In genomic region chr21:46393451-46393940, GRCh38 we compare ENCODE assay signal across 1 cellular context.
TF ChIP-seq lines count a peak whose summit lies in the region.

No MANE protein-coding gene starts in this region.

TF ChIP-seq in HepG2, 621 proteins besides CTCF, POLR2A, EP300 and RAD21 (continued from another document):
- TF ChIP-seq PAXIP1 (CRISPR knock-in tag; conservative IDR thresholded peaks at IDR 0.05) (no peak), ZBTB33 (CRISPR knock-in tag; IDR thresholded peaks at IDR 0.05) (peak; percentile 35; the same call in 1 of the 2 replicates), ZBTB8A (CRISPR knock-in tag; IDR thresholded peaks at IDR 0.05; ENCODE audit: borderline replicate concordance, low read depth) (no peak), ZNF280B (CRISPR knock-in tag; IDR thresholded peaks at IDR 0.05; ENCODE audit: borderline replicate concordance) (no peak), GTF3A (CRISPR knock-in tag; conservative IDR thresholded peaks at IDR 0.05) (no peak), AGO1 (IDR thresholded peaks at IDR 0.05; ENCODE audit: low read depth, low read length, poor library complexity, severe bottlenecking) (peak; percentile 29)
- TF ChIP-seq, protein P1, sequence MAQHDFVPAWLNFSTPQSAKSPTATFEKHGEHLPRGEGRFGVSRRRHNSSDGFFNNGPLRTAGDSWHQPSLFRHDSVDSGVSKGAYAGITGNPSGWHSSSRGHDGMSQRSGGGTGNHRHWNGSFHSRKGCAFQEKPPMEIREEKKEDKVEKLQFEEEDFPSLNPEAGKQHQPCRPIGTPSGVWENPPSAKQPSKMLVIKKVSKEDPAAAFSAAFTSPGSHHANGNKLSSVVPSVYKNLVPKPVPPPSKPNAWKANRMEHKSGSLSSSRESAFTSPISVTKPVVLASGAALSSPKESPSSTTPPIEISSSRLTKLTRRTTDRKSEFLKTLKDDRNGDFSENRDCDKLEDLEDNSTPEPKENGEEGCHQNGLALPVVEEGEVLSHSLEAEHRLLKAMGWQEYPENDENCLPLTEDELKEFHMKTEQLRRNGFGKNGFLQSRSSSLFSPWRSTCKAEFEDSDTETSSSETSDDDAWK (CRISPR knock-in tag; IDR thresholded peaks at IDR 0.05): no peak
